ENCODE assay signal across 8 cellular contexts in genomic region chr1:239951518-239952130, GRCh38.
DNase-seq lines count a peak whose midpoint lies in the region; ATAC-seq lines count a peak whose summit lies in the region.

No MANE protein-coding gene starts in this region.

- H3K27ac Mint-ChIP-seq in T-cell: no peak overlapping the region

- DNase-seq in ELR (ENCODE audit: low read depth): peak; percentile 83
- peak; percentile 61 for DNase-seq in HCEC 1CT
- peak; percentile 18 for DNase-seq in NCI-H128 (lab: John Stamatoyannopoulos, UW; ENCODE audit: unreplicated experiment)
- DNase-seq in T-cell: peak in 24 of 34 experiments; percentile 6 to 45 (median 26)
- DNase-seq in cerebellum (ENCODE audit: low spot score): peak; percentile 42
- peak; percentile 89 for DNase-seq in left kidney (ENCODE audit: low read depth, low spot score)
- peak; percentile 5 for DNase-seq in stimulated activated CD8-positive, alpha-beta memory T cell treated with anti-CD3 and anti-CD28 coated beads, Interleukin-12 subunit alpha, Interleukin-12 subunit beta, amount 100 ng/mL, for 24 hours (ENCODE audit: extremely low read depth)

- POLR2A ChIA-PET in T-cell (lab: Charles Lee): no interaction called here

- CTCF ChIA-PET in T-cell (lab: Charles Lee): interaction anchor here in 1 of 2 donors (0.6 to 1.6 kb wide), 4 partner anchors 9 to 26 kb away, joined by 3 to 6 read pairs (median 3); no protein-coding TSS in a partner anchor

- no peak overlapping the region for H3K4me3 Mint-ChIP-seq in T-cell

- no peaks in the 10 kb centered on the region for H3K9me3 Mint-ChIP-seq in T-cell

- H3K4me1 Mint-ChIP-seq in T-cell: no peaks in the 10 kb centered on the region

- peaks cover 4 to 5% of the 10 kb centered on the region in 2 donors for H3K27me3 Mint-ChIP-seq in T-cell

- no peaks in the 10 kb centered on the region for H3K36me3 Mint-ChIP-seq in T-cell

- ATAC-seq in T-cell (replicated peaks in 1 of 4) (no peak), GM21367 (IDR thresholded peaks at IDR 0.05; ENCODE audit: unreplicated experiment) (no peak)

Comparison
In these comparisons a context has a peak if more than half of its experiments do, and no peak if none do; other contexts are left out.
1. DNase-seq: peak in every context shown above with its lines; median percentile 89 in left kidney; 83 in ELR; 61 in HCEC 1CT; 42 in cerebellum; 26 in T-cell; 18 in NCI-H128; 5 in stimulated activated CD8-positive, alpha-beta memory T cell treated with anti-CD3 and anti-CD28 coated beads, Interleukin-12 subunit alpha, Interleukin-12 subunit beta, amount 100 ng/mL, for 24 hours.